Comparison of ENCODE assay signal across 8 cellular contexts in genomic region chr15:32870240-32871033, GRCh38.
DNase-seq lines count a peak whose midpoint lies in the region; ATAC-seq and TF ChIP-seq lines count a peak whose summit lies in the region.

No MANE protein-coding gene starts in this region.

- intact Hi-C loops in sigmoid colon (cut with DNase I), result loop anchor here (5.0 kb wide), 1 partner anchor 102 kb away; no protein-coding TSS in a partner anchor

- peak overlapping the region in 3 of 4 donors; percentile 76 to 87 (median 76) for H3K27ac ChIP-seq in sigmoid colon

- no peak for TF ChIP-seq POLR2A in sigmoid colon (IDR thresholded peaks at IDR 0.05)

- peak in 1 of 4 donors; percentile 21 for TF ChIP-seq EP300 in sigmoid colon (IDR thresholded peaks at IDR 0.05)

- DNase-seq in amniotic epithelial cell (ENCODE audit: low read depth) (peak; percentile 95), sigmoid colon (no peak), middle frontal gyrus (ENCODE audit: extremely low spot score, low spot score) (no peak), anterior cingulate cortex (lab: John Stamatoyannopoulos, UW) (no peak)
- no peak for DNase-seq in effector CD8-positive, alpha-beta T cell (lab: John Stamatoyannopoulos, UW)
- no peak for DNase-seq in stimulated activated CD4-positive, alpha-beta T cell treated with anti-CD3 and anti-CD28 coated beads, Interleukin-2, amount 100 ng/mL, for 24 hours

- peak; percentile 79 for ATAC-seq in GM18907 (IDR thresholded peaks at IDR 0.05; ENCODE audit: unreplicated experiment)
- ATAC-seq in HG03442 (IDR thresholded peaks at IDR 0.05; ENCODE audit: unreplicated experiment), result peak; percentile 78

- H3K27me3 ChIP-seq in sigmoid colon, result no peaks in the 10 kb centered on the region

- no peak for TF ChIP-seq CTCF in sigmoid colon (IDR thresholded peaks at IDR 0.05)

- H3K4me1 ChIP-seq in sigmoid colon, result peaks cover 0 to 55% (median 35%) of the 10 kb centered on the region in 4 donors

- no peaks in the 10 kb centered on the region for H3K36me3 ChIP-seq in sigmoid colon

- H3K4me3 ChIP-seq in sigmoid colon, result no peak overlapping the region

- 87 to 92% methylated on average over 14 of the region's 14 CpGs for WGBS in sigmoid colon, 2 donors

- H3K9me3 ChIP-seq in sigmoid colon, result no peaks in the 10 kb centered on the region
